9 cellular contexts compared by ENCODE assay signal in genomic region chr20:45337367-45338120, GRCh38. TPM values are rescaled to one million over a fixed set of nuclear protein-coding genes. Genes with fewer than 3 reads are reported as not detected.
DNase-seq lines count a peak whose midpoint lies in the region; ATAC-seq, FAIRE-seq and TF ChIP-seq lines count a peak whose summit lies in the region.
"Had no signal": no experiment of that assay in that cellular context is flagged by ENCODE, and none has a peak within 500 bp of the region (broad histone marks: within the 10 kb centered on the region; RNA-seq: fewer than 3 reads in every experiment).

No MANE protein-coding gene starts in this region.

- peaks cover 77% of the 10 kb centered on the region for H3K79me2 ChIP-seq in astrocyte (ENCODE audit: insufficient read depth, low read length)

- H3K27ac Mint-ChIP-seq in astrocyte (ENCODE audit: unreplicated experiment) (peak overlapping the region; percentile 88), endothelial cell (ENCODE audit: unreplicated experiment) (no peak overlapping the region), natural killer cell (peak overlapping the region in 1 of 2 donors; percentile 11)

- WGBS in sigmoid colon, 2 donors, result 12 to 64% methylated on average over 15 of the region's 15 CpGs

- peaks cover 19% of the 10 kb centered on the region for H3K36me3 ChIP-seq in astrocyte (ENCODE audit: insufficient read depth, low read length)
- peaks cover 52% of the 10 kb centered on the region for H3K36me3 ChIP-seq in right atrium auricular region
- peaks cover 12 to 46% (median 22%) of the 10 kb centered on the region in 4 donors for H3K36me3 ChIP-seq in sigmoid colon

- H3K4me3 Mint-ChIP-seq in astrocyte (ENCODE audit: unreplicated experiment) (peak overlapping the region; percentile 14), endothelial cell (ENCODE audit: unreplicated experiment) (no peak overlapping the region), natural killer cell (no peak overlapping the region)

- no peaks in the 10 kb centered on the region for H3K9me3 ChIP-seq in astrocyte (ENCODE audit: insufficient read depth, low read depth, low read length)
- no peaks in the 10 kb centered on the region for H3K9me3 ChIP-seq in right atrium auricular region
- no peaks in the 10 kb centered on the region for H3K9me3 ChIP-seq in sigmoid colon

- H2AFZ ChIP-seq in astrocyte (ENCODE audit: low read depth, low read length), result no peak overlapping the region

- peaks cover 63% of the 10 kb centered on the region for H3K4me1 ChIP-seq in astrocyte (ENCODE audit: insufficient read depth, low read length)
- peaks cover 0 to 70% of the 10 kb centered on the region in 2 donors for H3K4me1 ChIP-seq in right atrium auricular region
- H3K4me1 ChIP-seq in sigmoid colon, result peaks cover 6 to 73% (median 67%) of the 10 kb centered on the region in 4 donors

- no peak for FAIRE-seq in astrocyte (lab: Jason Lieb, UNC)

- H3K27me3 ChIP-seq in astrocyte (ENCODE audit: insufficient read depth, low read length) (no peaks in the 10 kb centered on the region), right atrium auricular region (no peaks in the 10 kb centered on the region), sigmoid colon (no peaks in the 10 kb centered on the region)

- no peak for ATAC-seq in activated CD4-positive, CD25-positive, alpha-beta regulatory T cell treated with anti-CD3 and anti-CD28 coated beads, Interleukin-2, amount 50 U/mL, for 24 hours
- ATAC-seq in GM18907 (IDR thresholded peaks at IDR 0.05; ENCODE audit: unreplicated experiment) (no peak), natural killer cell (no peak)

- H3K4me1 Mint-ChIP-seq in astrocyte (ENCODE audit: low read depth, unreplicated experiment) (peaks cover 58% of the 10 kb centered on the region), endothelial cell (ENCODE audit: unreplicated experiment) (peaks cover 20% of the 10 kb centered on the region), natural killer cell (no peaks in the 10 kb centered on the region)

- TF ChIP-seq POLR2A in sigmoid colon (IDR thresholded peaks at IDR 0.05), result no peak

- peaks cover 39% of the 10 kb centered on the region for H4K20me1 ChIP-seq in astrocyte (ENCODE audit: insufficient read depth, low read length)

- H3K4me2 ChIP-seq in astrocyte (ENCODE audit: low read length), result peak overlapping the region; percentile 81

- H3K27ac ChIP-seq in astrocyte (ENCODE audit: low read depth, low read length) (peak overlapping the region; percentile 100), right atrium auricular region (peak overlapping the region; percentile 96 to 97), sigmoid colon (peak overlapping the region; percentile 94 to 99 (median 97))

- DNase-seq in GM04504 (ENCODE audit: low read depth), result peak; percentile 81
- peak; percentile 96 for DNase-seq in astrocyte (ENCODE audit: low read depth)
- no peak for DNase-seq in right atrium auricular region (ENCODE audit: low spot score)
- peak; percentile 83 for DNase-seq in sigmoid colon
- no peak for DNase-seq in endothelial cell (ENCODE audit: low spot score)
- no peak for DNase-seq in natural killer cell
- DNase-seq: NCI-H1694 treated with DMSO at 0.1 percent for 48 hours had no signal

- H3K36me3 Mint-ChIP-seq in astrocyte (ENCODE audit: low read depth, unreplicated experiment), result peaks cover 7% of the 10 kb centered on the region
- no peaks in the 10 kb centered on the region for H3K36me3 Mint-ChIP-seq in endothelial cell (ENCODE audit: low read depth, unreplicated experiment)
- no peaks in the 10 kb centered on the region for H3K36me3 Mint-ChIP-seq in natural killer cell

- peak overlapping the region; percentile 87 for H3K9ac ChIP-seq in astrocyte (ENCODE audit: low read length)

- H3K27me3 Mint-ChIP-seq in astrocyte (ENCODE audit: low read depth, unreplicated experiment) (no peaks in the 10 kb centered on the region), endothelial cell (ENCODE audit: unreplicated experiment) (no peaks in the 10 kb centered on the region), natural killer cell (ENCODE audit: low read depth in 2 of 2) (no peaks in the 10 kb centered on the region)

- TF ChIP-seq EP300 in sigmoid colon (IDR thresholded peaks at IDR 0.05), result peak in 1 of 4 donors; percentile 42

- H3K9me3 Mint-ChIP-seq in astrocyte (ENCODE audit: unreplicated experiment), result no peaks in the 10 kb centered on the region
- no peaks in the 10 kb centered on the region for H3K9me3 Mint-ChIP-seq in endothelial cell (ENCODE audit: unreplicated experiment)
- H3K9me3 Mint-ChIP-seq in natural killer cell, result no peaks in the 10 kb centered on the region

- peak overlapping the region; percentile 28 for H3K4me3 ChIP-seq in astrocyte (ENCODE audit: insufficient read depth, low read depth, low read length)
- H3K4me3 ChIP-seq in right atrium auricular region, result no peak overlapping the region
- peak overlapping the region in 1 of 4 donors; percentile 12 for H3K4me3 ChIP-seq in sigmoid colon

- intact Hi-C loops in sigmoid colon (cut with DNase I) (loop anchor here (5.0 kb wide), 1 partner anchor 110 kb away; no protein-coding TSS in a partner anchor), natural killer cell (cut with micrococcal nuclease) (no loop called here)

- TF ChIP-seq CTCF in astrocyte (IDR thresholded peaks at IDR 0.05; ENCODE audit: insufficient read depth, low read depth, low read length) (no peak), right atrium auricular region (IDR thresholded peaks at IDR 0.05) (no peak), sigmoid colon (IDR thresholded peaks at IDR 0.05) (no peak), endothelial cell (IDR thresholded peaks at IDR 0.05; ENCODE audit: unreplicated experiment) (no peak), natural killer cell (IDR thresholded peaks at IDR 0.05) (no peak)

RNA-seq across cellular contexts. Expression of gene SDC4, which starts 10.7 kb away (rescaled TPM):
- 125 and 135 TPM in 2 replicates for total RNA-seq in astrocyte
- 10 to 100 TPM; 71.4 to 95.2 TPM for total RNA-seq in right atrium auricular region
- 100 to 1,000 TPM in 1 of 4 donors, 10 to 100 TPM in 3; 79.9 to 149 (median 88.5) TPM for total RNA-seq in sigmoid colon
- 10 to 100 TPM; 22.2 to 63.9 (median 23.6) TPM for polyA plus RNA-seq in sigmoid colon
- 7.4 TPM for total RNA-seq in endothelial cell (ENCODE audit: unreplicated experiment)
- 1 to 10 TPM in 2 of 3 donors, under 1 TPM in 1; 0.45 to 1.8 (median 1.5) TPM for total RNA-seq in natural killer cell

RNA-seq across cellular contexts. Expression of gene SYS1, which starts 25.4 kb away (rescaled TPM):
- total RNA-seq in astrocyte, result 20.4 and 25.2 TPM in 2 replicates
- total RNA-seq in right atrium auricular region, result 10 to 100 TPM; 31.7 to 41.9 TPM
- 10 to 100 TPM; 44.2 to 58.7 (median 52.2) TPM for total RNA-seq in sigmoid colon
- 10 to 100 TPM; 14.4 to 35.6 (median 17.1) TPM for polyA plus RNA-seq in sigmoid colon
- 20.0 TPM for total RNA-seq in endothelial cell (ENCODE audit: unreplicated experiment)
- total RNA-seq in natural killer cell, result 10 to 100 TPM; 73.8 to 77.4 (median 74.0) TPM

RNA-seq across cellular contexts. Expression of gene MATN4, which starts 29.4 kb away (rescaled TPM):
- total RNA-seq in astrocyte, result 0.19 and 0.20 TPM in 2 replicates
- total RNA-seq in right atrium auricular region, result not detected
- total RNA-seq in sigmoid colon, result not detected
- under 1 TPM in 1 of 3 donors, not detected in 2; 0.17 TPM for polyA plus RNA-seq in sigmoid colon
- not detected for total RNA-seq in endothelial cell (ENCODE audit: unreplicated experiment)
- not detected for total RNA-seq in natural killer cell

RNA-seq across cellular contexts. Expression of gene RBPJL, which starts 30.9 kb away (rescaled TPM):
- not detected in 2 replicates for total RNA-seq in astrocyte
- total RNA-seq in right atrium auricular region, result not detected
- not detected for total RNA-seq in sigmoid colon
- polyA plus RNA-seq in sigmoid colon, result 1 to 10 TPM in 1 of 3 donors, not detected in 2; 1.8 TPM
- not detected for total RNA-seq in endothelial cell (ENCODE audit: unreplicated experiment)
- not detected for total RNA-seq in natural killer cell

RNA-seq across cellular contexts. Expression of gene TP53TG5, which starts 40.6 kb away (rescaled TPM):
- total RNA-seq in astrocyte, result not detected in 2 replicates
- not detected for total RNA-seq in right atrium auricular region
- under 1 TPM in 1 of 4 donors, not detected in 3; 0.36 TPM for total RNA-seq in sigmoid colon
- polyA plus RNA-seq in sigmoid colon, result under 1 TPM in 1 of 3 donors, not detected in 2; 0.03 TPM
- total RNA-seq in endothelial cell (ENCODE audit: unreplicated experiment), result not detected
- total RNA-seq in natural killer cell, result under 1 TPM in 1 of 3 donors, not detected in 2; 0.14 TPM

Comparison
In these comparisons a context has a peak if more than half of its experiments do, and no peak if none do; other contexts are left out.
1. DNase-seq: peak in GM04504 (single experiment), astrocyte (single experiment) and sigmoid colon (single experiment); none in right atrium auricular region (single experiment), endothelial cell (single experiment) and natural killer cell (single experiment).
2. Peak in every context shown above with its lines, with median percentiles within 50 percentile points of each other: H3K27ac ChIP-seq.